In the genomic region with DNA sequence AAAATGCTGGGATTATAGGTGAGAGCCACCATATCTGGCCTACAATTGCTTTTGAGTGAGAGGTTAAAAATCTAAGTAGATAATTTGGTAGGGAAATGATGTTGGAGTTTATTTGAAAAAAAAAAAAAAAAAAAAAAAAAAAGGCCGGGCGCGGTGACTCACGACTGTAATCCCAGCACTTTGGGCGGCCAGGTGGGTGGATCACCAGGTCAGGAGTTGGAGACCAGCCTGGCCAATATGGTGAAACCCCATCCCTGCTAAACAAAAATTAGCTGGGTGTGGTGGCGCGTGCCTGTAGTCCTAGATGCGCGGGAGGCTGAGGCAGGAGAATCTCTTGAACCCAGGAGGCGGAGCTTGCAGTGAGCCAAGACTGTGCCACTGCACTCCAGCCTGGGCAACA, we compare ENCODE assay signal across 1 cellular context. TPM values are rescaled to one million over a fixed set of nuclear protein-coding genes. Genes with fewer than 3 reads are reported as not detected.
"Had no signal": no experiment of that assay in that cellular context is flagged by ENCODE, and none has a peak within 500 bp of the region (broad histone marks: within the 10 kb centered on the region; RNA-seq: fewer than 3 reads in every experiment).

No MANE protein-coding gene starts in this region.

RNA-seq across cellular contexts. Expression of gene TRIM7, which starts 9.2 kb away (rescaled TPM):
- total RNA-seq: progenitor cell of endocrine pancreas had no signal
